ENCODE assay signal across 13 cellular contexts in genomic region chr22:46674906-46675305, GRCh38. TPM values are rescaled to one million over a fixed set of nuclear protein-coding genes. Genes with fewer than 3 reads are reported as not detected.
DNase-seq lines count a peak whose midpoint lies in the region; ATAC-seq, FAIRE-seq and TF ChIP-seq lines count a peak whose summit lies in the region.
"Had no signal": no experiment of that assay in that cellular context is flagged by ENCODE, and none has a peak within 500 bp of the region (broad histone marks: within the 10 kb centered on the region; RNA-seq: fewer than 3 reads in every experiment).

No MANE protein-coding gene starts in this region.

- no peak for TF ChIP-seq POLR2A in GM12891 (IDR thresholded peaks at IDR 0.05; ENCODE audit: low read depth, low read length)
- no peak for TF ChIP-seq POLR2A in erythroblast (IDR thresholded peaks at IDR 0.05; ENCODE audit: low read length)

- no peaks in the 10 kb centered on the region for H3K9me3 ChIP-seq in SU-DHL-6 (ENCODE audit: insufficient read depth, low read length)
- H3K9me3 ChIP-seq: colonic mucosa had no signal

- no peaks in the 10 kb centered on the region for H3K27me3 ChIP-seq in SU-DHL-6 (ENCODE audit: low read length)
- H3K27me3 ChIP-seq: colonic mucosa had no signal

- ATAC-seq in HG02973 (IDR thresholded peaks at IDR 0.05; ENCODE audit: unreplicated experiment) = no peak
- ATAC-seq in GM18517 (IDR thresholded peaks at IDR 0.05; ENCODE audit: unreplicated experiment) = no peak

- DNase-seq in GM12891 (ENCODE audit: insufficient read length, low spot score) = no peak
- no peak for DNase-seq in activated naive CD8-positive, alpha-beta T cell treated with anti-CD3 and anti-CD28 coated beads for 36 hours
- DNase-seq in stimulated activated CD4-positive, alpha-beta T cell treated with anti-CD3 and anti-CD28 coated beads, Interleukin-4, amount 100 ng/mL, for 24 hours = peak; percentile 29
- no peak for DNase-seq in erythroblast (lab: John Stamatoyannopoulos, UW)
- DNase-seq: colonic mucosa, COR-L47, H9, mesenchymal stem cell, MM.1S had no signal

- no peak overlapping the region for H3K9ac ChIP-seq in SU-DHL-6 (ENCODE audit: low read length)
- H3K9ac ChIP-seq: parathyroid adenoma had no signal

- no peak overlapping the region for H2AFZ ChIP-seq in SU-DHL-6 (ENCODE audit: low read depth, low read length, severe bottlenecking)
- H2AFZ ChIP-seq: parathyroid adenoma had no signal

- no peaks in the 10 kb centered on the region for H3F3A ChIP-seq in SU-DHL-6 (ENCODE audit: insufficient read depth)

- TF ChIP-seq CTCF in SU-DHL-6 (IDR thresholded peaks at IDR 0.05; ENCODE audit: insufficient read depth, low read length, poor library complexity, severe bottlenecking) = no peak

- no peaks in the 10 kb centered on the region for H3K36me3 ChIP-seq in SU-DHL-6 (ENCODE audit: low read length)
- H3K36me3 ChIP-seq: colonic mucosa had no signal

- H3K27ac ChIP-seq in SU-DHL-6 (ENCODE audit: low read depth, low read length) = no peak overlapping the region
- H3K27ac ChIP-seq: colonic mucosa, parathyroid adenoma had no signal

- peak overlapping the region; percentile 85 for H3K4me3 Mint-ChIP-seq in activated naive CD8-positive, alpha-beta T cell treated with anti-CD3 and anti-CD28 coated beads for 36 hours

- H3K9me3 Mint-ChIP-seq in activated naive CD8-positive, alpha-beta T cell treated with anti-CD3 and anti-CD28 coated beads for 36 hours = no peaks in the 10 kb centered on the region
- H3K9me3 Mint-ChIP-seq: H9 had no signal

- no peak overlapping the region for H3K4me3 ChIP-seq in SU-DHL-6 (ENCODE audit: insufficient read depth, low read length, poor library complexity, severe bottlenecking)
- H3K4me3 ChIP-seq: colonic mucosa had no signal

- H3K9me2 ChIP-seq in SU-DHL-6 (replicated peaks; ENCODE audit: insufficient read depth, low read length) = no peaks in the 10 kb centered on the region

- H3K79me2 ChIP-seq in SU-DHL-6 (ENCODE audit: insufficient read depth, low read length) = no peaks in the 10 kb centered on the region
- H3K79me2 ChIP-seq: parathyroid adenoma had no signal

- peaks cover 2% of the 10 kb centered on the region for H3K36me3 Mint-ChIP-seq in activated naive CD8-positive, alpha-beta T cell treated with anti-CD3 and anti-CD28 coated beads for 36 hours

- H3K4me1 Mint-ChIP-seq in activated naive CD8-positive, alpha-beta T cell treated with anti-CD3 and anti-CD28 coated beads for 36 hours = peaks cover 33% of the 10 kb centered on the region
- H3K4me1 Mint-ChIP-seq: H9 had no signal

- peak; percentile 51 for FAIRE-seq in GM12891 (lab: Jason Lieb, UNC)

- H3K27me3 Mint-ChIP-seq in activated naive CD8-positive, alpha-beta T cell treated with anti-CD3 and anti-CD28 coated beads for 36 hours = no peaks in the 10 kb centered on the region

- H4K20me1 ChIP-seq in SU-DHL-6 (ENCODE audit: low read depth, low read length) = no peaks in the 10 kb centered on the region

- peak overlapping the region; percentile 6 for H3K4me2 ChIP-seq in SU-DHL-6 (ENCODE audit: low read depth, low read length, poor library complexity, severe bottlenecking)

- peak overlapping the region; percentile 92 for H3K27ac Mint-ChIP-seq in activated naive CD8-positive, alpha-beta T cell treated with anti-CD3 and anti-CD28 coated beads for 36 hours
- H3K27ac Mint-ChIP-seq: H9 had no signal

TF ChIP-seq in GM12891, 5 proteins besides CTCF, POLR2A, EP300 and RAD21:
- no peak for TF ChIP-seq POLR2AphosphoS5 (IDR thresholded peaks at IDR 0.05; ENCODE audit: low read depth, low read length)
- TF ChIP-seq TAF1 (IDR thresholded peaks at IDR 0.05; ENCODE audit: low read depth, low read length) = no peak
- TF ChIP-seq PAX5 (IDR thresholded peaks at IDR 0.05; ENCODE audit: insufficient read depth, low read length, severe bottlenecking) = no peak
- no peak for TF ChIP-seq SPI1 (IDR thresholded peaks at IDR 0.05; ENCODE audit: low read depth, low read length)
- no peak for TF ChIP-seq POU2F2 (IDR thresholded peaks at IDR 0.05; ENCODE audit: low read depth, low read length)

RNA-seq across cellular contexts. Expression of gene GRAMD4, which starts 54.7 kb away (rescaled TPM):
- polyA plus RNA-seq in GM12891 (2012; ENCODE audit: low read depth, missing spikeins) = 8.7 TPM
- total RNA-seq in activated naive CD8-positive, alpha-beta T cell treated with anti-CD3 and anti-CD28 coated beads for 36 hours = 10 to 100 TPM; 20.7 to 20.9 TPM
